In the genomic region with DNA sequence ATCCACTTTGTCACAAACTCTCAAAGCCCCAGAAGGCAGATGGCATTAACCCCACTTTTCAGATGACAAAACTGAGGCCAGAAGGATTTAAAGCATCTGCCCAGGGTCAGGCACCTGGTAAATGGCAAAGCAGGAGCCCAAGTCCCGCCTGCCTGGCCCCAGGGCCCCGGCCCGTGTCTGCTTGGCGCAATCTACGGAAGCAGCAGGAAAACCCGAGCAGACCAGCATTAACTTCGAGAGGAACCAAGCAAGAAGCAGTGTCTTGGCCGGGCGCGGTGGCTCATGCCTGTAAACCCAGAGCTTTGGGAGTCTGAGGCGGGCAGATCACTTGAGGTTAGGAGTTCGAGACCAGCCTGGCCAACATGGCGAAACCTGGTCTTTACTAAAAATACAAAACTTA, we compare ENCODE assay signal across 23 cellular contexts. TPM values are rescaled to one million over a fixed set of nuclear protein-coding genes. Genes with fewer than 3 reads are reported as not detected.
"Had no signal": no experiment of that assay in that cellular context is flagged by ENCODE, and none has a peak within 500 bp of the region (broad histone marks: within the 10 kb centered on the region; RNA-seq: fewer than 3 reads in every experiment).

No MANE protein-coding gene starts in this region.

- ATAC-seq: activated naive CD4-positive, alpha-beta T cell treated with anti-CD3 and anti-CD28 coated beads, Interleukin-2, amount 50 U/mL, for 72 hours; activated T-helper 17 cell treated with anti-CD3 and anti-CD28 coated beads, Interleukin-2, amount 50 U/mL, for 72 hours; foreskin keratinocyte; naive thymus-derived CD8-positive, alpha-beta T cell; sciatic nerve; stimulated activated naive B cell treated with anti-CD40 and anti-IgM and Interleukin-4, amounts not matched to agents 10 μg/mL and 1 μg/mL and 100 μg/mL, for 72 hours; WTC11 had no signal

- H3K36me3 ChIP-seq: left ventricle myocardium inferior, neutrophil, ovary, tibial artery had no signal

- H3K4me1 Mint-ChIP-seq: activated T-helper 17 cell treated with anti-CD3 and anti-CD28 coated beads, Interleukin-2, amount 50 U/mL, for 72 hours had no signal

- H3K4me3 ChIP-seq: left ventricle myocardium inferior, ovary, smooth muscle cell, tibial artery had no signal

- H3K9me3 Mint-ChIP-seq: activated naive CD4-positive, alpha-beta T cell treated with anti-CD3 and anti-CD28 coated beads, Interleukin-2, amount 50 U/mL, for 72 hours; activated T-cell treated with anti-CD3 and anti-CD28 coated beads, Interleukin-2, amount 50 U/mL, for 24 hours; activated T-helper 17 cell treated with anti-CD3 and anti-CD28 coated beads, Interleukin-2, amount 50 U/mL, for 72 hours; mesothelial cell of epicardium; stimulated activated naive B cell treated with anti-CD40 and anti-IgM and Interleukin-4, amounts not matched to agents 10 μg/mL and 1 μg/mL and 100 μg/mL, for 72 hours; WTC11 had no signal

- H3K27me3 ChIP-seq: foreskin keratinocyte, ovary, tibial artery had no signal

- H3K36me3 Mint-ChIP-seq: mesothelial cell of epicardium, WTC11 had no signal

- H3K27ac Mint-ChIP-seq: activated naive CD4-positive, alpha-beta T cell treated with anti-CD3 and anti-CD28 coated beads, Interleukin-2, amount 50 U/mL, for 72 hours; activated T-cell treated with anti-CD3 and anti-CD28 coated beads, Interleukin-2, amount 50 U/mL, for 24 hours; activated T-helper 17 cell treated with anti-CD3 and anti-CD28 coated beads, Interleukin-2, amount 50 U/mL, for 72 hours; mesothelial cell of epicardium; stimulated activated naive B cell treated with anti-CD40 and anti-IgM and Interleukin-4, amounts not matched to agents 10 μg/mL and 1 μg/mL and 100 μg/mL, for 72 hours; WTC11 had no signal

- H3K9me3 ChIP-seq: left ventricle myocardium inferior, neutrophil, ovary, tibial artery had no signal

- H3K27ac ChIP-seq: foreskin keratinocyte, left ventricle myocardium inferior, neutrophil, tibial artery had no signal

- DNase-seq: activated CD4-positive, alpha-beta T cell treated with anti-CD3 and anti-CD28 coated beads, Interleukin-2, amount 50 U/mL, for 4 hours; activated CD8-positive, alpha-beta memory T cell treated with anti-CD3 and anti-CD28 coated beads for 24 hours; activated CD8-positive, alpha-beta memory T cell treated with anti-CD3 and anti-CD28 coated beads, Interleukin-2, amount 50 U/mL, for 4 hours; activated T-cell treated with anti-CD3 and anti-CD28 coated beads, Interleukin-2, amount 50 U/mL, for 24 hours; dermis blood vessel endothelial cell; effector memory CD4-positive, alpha-beta T cell; foreskin keratinocyte; hippocampal formation; left ventricle myocardium inferior; naive thymus-derived CD8-positive, alpha-beta T cell; stimulated activated CD4-positive, alpha-beta T cell treated with anti-CD3 and anti-CD28 coated beads, Interleukin-15, amount 100 ng/mL, for 24 hours; stimulated activated naive B cell treated with anti-CD40 and anti-IgM and Interleukin-4, amounts not matched to agents 10 μg/mL and 1 μg/mL and 100 μg/mL, for 72 hours; T-helper 1 cell; T1000; tibial artery had no signal

- H3K4me3 Mint-ChIP-seq: activated T-cell treated with anti-CD3 and anti-CD28 coated beads, Interleukin-2, amount 50 U/mL, for 24 hours; activated T-helper 17 cell treated with anti-CD3 and anti-CD28 coated beads, Interleukin-2, amount 50 U/mL, for 72 hours; mesothelial cell of epicardium; naive thymus-derived CD8-positive, alpha-beta T cell; stimulated activated naive B cell treated with anti-CD40 and anti-IgM and Interleukin-4, amounts not matched to agents 10 μg/mL and 1 μg/mL and 100 μg/mL, for 72 hours; WTC11 had no signal

- H3K4me1 ChIP-seq: foreskin keratinocyte had no signal

RNA-seq across cellular contexts. Expression of a gene that starts 21.6 kb away (rescaled TPM):
- total RNA-seq: smooth muscle cell had no signal
- polyA plus RNA-seq: smooth muscle cell had no signal
